8 cellular contexts compared by ENCODE assay signal in genomic region chr15:94327356-94327936, GRCh38.
DNase-seq lines count a peak whose midpoint lies in the region; ATAC-seq, FAIRE-seq and TF ChIP-seq lines count a peak whose summit lies in the region.

No MANE protein-coding gene starts in this region.

- H3K27me3 ChIP-seq in bronchial epithelial cell (ENCODE audit: control insufficient read depth, insufficient read depth, low read length) = no peaks in the 10 kb centered on the region

- no peak overlapping the region for H3K4me3 ChIP-seq in bronchial epithelial cell (ENCODE audit: low read depth, low read length)

- H3K36me3 ChIP-seq in bronchial epithelial cell (ENCODE audit: control insufficient read depth, insufficient read depth, low read length) = no peaks in the 10 kb centered on the region

- peak; percentile 55 for FAIRE-seq in bronchial epithelial cell (lab: Jason Lieb, UNC)

- TF ChIP-seq CTCF in AG09319 (IDR thresholded peaks at IDR 0.05; ENCODE audit: low read depth, low read length) = peak; percentile 80
- peak; percentile 62 for TF ChIP-seq CTCF in bronchial epithelial cell (IDR thresholded peaks at IDR 0.05; ENCODE audit: insufficient read depth, low read length, severe bottlenecking)

- H3K27ac Mint-ChIP-seq in activated T-helper 17 cell treated with anti-CD3 and anti-CD28 coated beads, Interleukin-2, amount 50 U/mL, for 72 hours = no peak overlapping the region

- H3K9me3 Mint-ChIP-seq in activated T-helper 17 cell treated with anti-CD3 and anti-CD28 coated beads, Interleukin-2, amount 50 U/mL, for 72 hours = no peaks in the 10 kb centered on the region

- H3K36me3 Mint-ChIP-seq in activated T-helper 17 cell treated with anti-CD3 and anti-CD28 coated beads, Interleukin-2, amount 50 U/mL, for 72 hours (ENCODE audit: low read depth) = peaks cover 12% of the 10 kb centered on the region

- DNase-seq in AG09319 (ENCODE audit: extremely low read depth, low read depth) (no peak), NCI-H2081 treated with DMSO at 0.1 percent for 48 hours (lab: John Stamatoyannopoulos, UW) (peak; percentile 27), bronchial epithelial cell (ENCODE audit: low read depth) (peak; percentile 49), midbrain (lab: John Stamatoyannopoulos, UW) (peak; percentile 30), NCI-H187 (lab: John Stamatoyannopoulos, UW) (no peak), mesenteric fat pad (ENCODE audit: low spot score) (no peak)

- no peak overlapping the region for H3K4me3 Mint-ChIP-seq in activated T-helper 17 cell treated with anti-CD3 and anti-CD28 coated beads, Interleukin-2, amount 50 U/mL, for 72 hours

- H3K27me3 Mint-ChIP-seq in activated T-helper 17 cell treated with anti-CD3 and anti-CD28 coated beads, Interleukin-2, amount 50 U/mL, for 72 hours = no peaks in the 10 kb centered on the region

- ATAC-seq in GM18502 (IDR thresholded peaks at IDR 0.05; ENCODE audit: poor library complexity, unreplicated experiment) = peak; percentile 55
- ATAC-seq in activated T-helper 17 cell treated with anti-CD3 and anti-CD28 coated beads, Interleukin-2, amount 50 U/mL, for 72 hours (replicated peaks) = no peak

- peaks cover 4% of the 10 kb centered on the region for H3K4me1 Mint-ChIP-seq in activated T-helper 17 cell treated with anti-CD3 and anti-CD28 coated beads, Interleukin-2, amount 50 U/mL, for 72 hours

Comparison
In these comparisons a context has a peak if more than half of its experiments do, and no peak if none do; other contexts are left out.
1. DNase-seq: peak in NCI-H2081 treated with DMSO at 0.1 percent for 48 hours (single experiment), bronchial epithelial cell (single experiment) and midbrain (single experiment); none in AG09319 (single experiment), NCI-H187 (0 of 2) and mesenteric fat pad (single experiment).